7 cellular contexts compared by ENCODE assay signal in the genomic region with DNA sequence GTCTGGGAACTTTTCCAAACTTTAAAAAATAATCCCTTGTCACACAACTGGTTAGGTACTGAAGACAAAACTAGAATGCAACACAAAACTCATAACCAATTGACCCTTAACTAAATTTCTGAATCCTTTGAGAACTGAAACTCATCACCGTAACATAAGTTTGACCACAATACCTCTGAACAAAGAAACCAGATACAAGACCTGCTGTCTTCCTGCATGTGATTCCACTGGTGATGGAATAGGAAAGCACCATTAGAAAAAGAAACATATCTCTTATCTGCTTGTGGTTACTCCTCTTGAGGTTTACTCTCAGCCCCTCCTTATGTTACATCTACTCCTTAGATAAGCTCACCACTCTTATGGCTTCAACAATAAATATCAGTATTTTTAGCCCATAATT.
ATAC-seq lines count a peak whose summit lies in the region.

No MANE protein-coding gene starts in this region.

- ATAC-seq in GM18868 (IDR thresholded peaks at IDR 0.05; ENCODE audit: unreplicated experiment) = peak; percentile 94
- ATAC-seq in GM19452 (IDR thresholded peaks at IDR 0.05; ENCODE audit: unreplicated experiment) = peak; percentile 84
- ATAC-seq in GM21515 (IDR thresholded peaks at IDR 0.05; ENCODE audit: unreplicated experiment) = peak; percentile 88
- ATAC-seq in HG02623 (IDR thresholded peaks at IDR 0.05; ENCODE audit: unreplicated experiment) = peak; percentile 84
- ATAC-seq in HG02981 (IDR thresholded peaks at IDR 0.05; ENCODE audit: unreplicated experiment) = peak; percentile 84
- ATAC-seq in HG03439 (IDR thresholded peaks at IDR 0.05; ENCODE audit: unreplicated experiment) = peak; percentile 92
- peak; percentile 89 for ATAC-seq in HG03565 (IDR thresholded peaks at IDR 0.05; ENCODE audit: unreplicated experiment)

Comparison
In these comparisons a context has a peak if more than half of its experiments do, and no peak if none do; other contexts are left out.
1. Peak in every context shown above with its lines: ATAC-seq.